16 cellular contexts compared by ENCODE assay signal in the genomic region with DNA sequence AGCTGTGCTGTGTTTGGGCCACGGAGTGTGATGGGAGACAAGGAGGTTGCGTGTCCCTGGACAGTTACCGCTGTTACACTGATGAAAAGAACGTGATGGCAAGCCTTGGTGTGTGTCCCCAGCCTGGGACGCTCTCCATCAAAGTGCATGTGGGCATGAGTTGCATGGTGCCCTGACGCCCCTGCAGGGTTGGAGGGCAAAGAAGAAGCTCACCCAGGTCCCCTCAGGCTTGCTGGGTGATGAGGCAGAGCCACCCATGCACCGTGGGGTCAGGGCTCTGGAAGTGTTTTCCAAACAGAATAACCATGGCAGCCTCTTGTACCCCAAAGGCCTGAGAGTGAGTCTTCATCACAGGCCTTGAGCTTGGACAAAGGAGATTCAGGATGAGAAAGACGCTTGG.
"Had no signal": no experiment of that assay in that cellular context is flagged by ENCODE, and none has a peak within 500 bp of the region (broad histone marks: within the 10 kb centered on the region; RNA-seq: fewer than 3 reads in every experiment).

No MANE protein-coding gene starts in this region.

- H3K36me3 ChIP-seq: neutrophil, transverse colon had no signal

- H3K27ac Mint-ChIP-seq: endodermal cell, naive B cell, nephron progenitor cell had no signal

- H3K27ac ChIP-seq: heart right ventricle, neutrophil had no signal

- H3K36me3 Mint-ChIP-seq: naive B cell had no signal

- ATAC-seq: sciatic nerve had no signal

- DNase-seq: dermis blood vessel endothelial cell; endodermal cell; erythroblast; heart right ventricle; hypothalamus; kidney glomerular epithelial cell; mesendoderm; naive B cell; nephron progenitor cell; stimulated activated CD4-positive, alpha-beta T cell treated with anti-CD3 and anti-CD28 coated beads, Interleukin-12 subunit alpha, Interleukin-12 subunit beta, amount 100 ng/mL, for 4 hours; stimulated activated naive CD4-positive, alpha-beta T cell; stomach; transverse colon had no signal

- H3K4me3 ChIP-seq: heart right ventricle, skin epidermis, stomach, transverse colon had no signal

- H3K27me3 ChIP-seq: transverse colon had no signal

- H3K9me3 Mint-ChIP-seq: endodermal cell, nephron progenitor cell had no signal

- H3K9me3 ChIP-seq: heart right ventricle, neutrophil, transverse colon had no signal

- H3K4me3 Mint-ChIP-seq: endodermal cell, naive B cell, nephron progenitor cell had no signal
